In the genomic region with DNA sequence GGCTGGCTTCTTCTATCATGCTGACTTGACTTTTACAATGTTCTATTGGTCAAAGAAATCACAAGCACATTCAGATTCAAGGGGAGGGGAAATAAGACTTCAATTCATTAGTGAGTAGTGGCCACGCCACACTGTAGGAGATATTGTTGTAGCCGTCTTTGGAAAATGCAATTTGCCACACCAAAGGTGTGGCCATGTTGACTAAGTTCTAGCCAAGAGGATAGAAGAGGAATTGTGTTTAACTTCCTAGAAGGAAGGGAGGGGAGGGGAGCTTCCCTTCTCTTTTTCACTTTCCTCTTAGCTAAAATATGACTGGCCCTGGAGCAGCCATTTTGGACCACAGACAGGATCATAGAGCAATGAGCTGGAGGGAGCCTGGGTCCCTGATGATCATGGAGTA, we compare ENCODE assay signal across 20 cellular contexts. TPM values are rescaled to one million over a fixed set of nuclear protein-coding genes. Genes with fewer than 3 reads are reported as not detected.
DNase-seq lines count a peak whose midpoint lies in the region; ATAC-seq, FAIRE-seq and TF ChIP-seq lines count a peak whose summit lies in the region.
"Had no signal": no experiment of that assay in that cellular context is flagged by ENCODE, and none has a peak within 500 bp of the region (broad histone marks: within the 10 kb centered on the region; RNA-seq: fewer than 3 reads in every experiment).

No MANE protein-coding gene starts in this region.

- H3K4me1 Mint-ChIP-seq in GM23338 (peaks cover 11% of the 10 kb centered on the region), endodermal cell (peaks cover 6% of the 10 kb centered on the region), neural progenitor cell (peaks cover 12% of the 10 kb centered on the region)

- H3K9me3 Mint-ChIP-seq in GM23338 (peaks cover 2% of the 10 kb centered on the region), endodermal cell (peaks cover 20% of the 10 kb centered on the region), neural progenitor cell (peaks cover 12% of the 10 kb centered on the region)

- no peaks in the 10 kb centered on the region for H3K9me1 ChIP-seq in K562 (ENCODE audit: control insufficient read depth, insufficient read depth, low read length)

- no peak for DNase-seq in GM23338 (ENCODE audit: low spot score)
- DNase-seq in K562 (ENCODE audit: extremely low read depth in 1 of 4, low spot score in 3 of 4), result no peak
- DNase-seq in endodermal cell, result no peak
- no peak for DNase-seq in neural progenitor cell (ENCODE audit: low spot score)
- no peak for DNase-seq in effector CD8-positive, alpha-beta T cell (lab: John Stamatoyannopoulos, UW)
- DNase-seq in ovary, result no peak
- DNase-seq in pons (ENCODE audit: low spot score), result no peak
- DNase-seq: 8988T; CD4-positive, CD25-positive, alpha-beta regulatory T cell; CD8-positive, alpha-beta memory T cell; COR-L47; DMS 273 treated with DMSO at 0.1 percent for 48 hours; DMS53; DND-41; EL had no signal

- H3F3A ChIP-seq in GM23338 (replicated peaks; ENCODE audit: low read depth) (no peaks in the 10 kb centered on the region), neural progenitor cell (ENCODE audit: low read depth) (peaks cover 16% of the 10 kb centered on the region)

- H3K4me3 ChIP-seq in GM23338 (no peak overlapping the region), K562 (no peak overlapping the region), endodermal cell (ENCODE audit: low read length) (peak overlapping the region; percentile 23), neural progenitor cell (no peak overlapping the region), ovary (no peak overlapping the region)
- H3K4me3 ChIP-seq: BLaER1, GM12878, HAP-1 had no signal

- H3K4me1 ChIP-seq in GM23338 (ENCODE audit: insufficient read depth) (peaks cover 13% of the 10 kb centered on the region), K562 (replicated peaks in 1 of 2; ENCODE audit: control insufficient read depth in 2 of 2, insufficient read depth in 2 of 2, low read length in 2 of 2) (peaks cover 13 to 35% of the 10 kb centered on the region in 2 experiments), endodermal cell (ENCODE audit: control insufficient read depth, insufficient read depth, low read length) (peaks cover 4% of the 10 kb centered on the region), neural progenitor cell (peaks cover 11% of the 10 kb centered on the region), ovary (ENCODE audit: insufficient read depth) (no peaks in the 10 kb centered on the region)

- H3K9me3 ChIP-seq in K562 (replicated peaks; ENCODE audit: control insufficient read depth, insufficient read depth, low read depth, low read length), result peaks cover 4% of the 10 kb centered on the region; the same call in 1 of the 2 replicates
- peaks cover 18% of the 10 kb centered on the region for H3K9me3 ChIP-seq in endodermal cell (ENCODE audit: control insufficient read depth, low read length)
- no peaks in the 10 kb centered on the region for H3K9me3 ChIP-seq in neural progenitor cell (ENCODE audit: low read depth)
- H3K9me3 ChIP-seq in ovary, result no peaks in the 10 kb centered on the region
- H3K9me3 ChIP-seq: HAP-1 had no signal

- H2AFZ ChIP-seq in GM23338 (0 out of 2 replicates have a peak overlapping the region, but pooled peaks have one; percentile 30), K562 (ENCODE audit: low read depth, low read length) (no peak overlapping the region; the same call in 1 of the 2 replicates), neural progenitor cell (replicated peaks) (peak overlapping the region; percentile 8)

- no peak for TF ChIP-seq RAD21 in K562 (CRISPR knock-in tag; conservative IDR thresholded peaks at IDR 0.05 in 1 of 2, IDR thresholded peaks at IDR 0.05 in 1 of 2)

- H3K36me3 ChIP-seq in GM23338 (ENCODE audit: insufficient read depth) (0 out of 2 replicates have a peak, but pooled peaks cover 3% of the 10 kb centered on the region), K562 (ENCODE audit: control insufficient read depth, insufficient read depth, low read length) (no peaks in the 10 kb centered on the region), endodermal cell (ENCODE audit: control insufficient read depth, insufficient read depth, low read length) (no peaks in the 10 kb centered on the region), neural progenitor cell (no peaks in the 10 kb centered on the region), ovary (no peaks in the 10 kb centered on the region)
- H3K36me3 ChIP-seq: BLaER1, HAP-1 had no signal

- POLR2A ChIA-PET in K562 (lab: Yijun Ruan, JAX), result interaction anchor here (1.5 to 1.8 kb wide), 2 partner anchors 8 to 21 kb away, joined by 3 to 6 read pairs; no protein-coding TSS in a partner anchor

- WGBS in K562 (ENCODE audit: insufficient coverage, low coverage, missing lambda C conversion rate), result 84% methylated on average over 2 of the region's 2 CpGs
- WGBS in endodermal cell (ENCODE audit: insufficient coverage in 1 of 2, insufficient read length in 1 of 2), 2 experiments, result 97 to 100% methylated on average over 2 of the region's 2 CpGs
- WGBS in ovary, 3 donors, result 93 to 97% (median 95%) methylated on average over 2 of the region's 2 CpGs

- no peaks in the 10 kb centered on the region for H3K9me2 ChIP-seq in GM23338 (ENCODE audit: insufficient read depth)

- peaks cover 9% of the 10 kb centered on the region for H3K79me2 ChIP-seq in GM23338 (replicated peaks; ENCODE audit: insufficient read depth)
- H3K79me2 ChIP-seq in K562 (ENCODE audit: control insufficient read depth, insufficient read depth, low read length), result peaks cover 15% of the 10 kb centered on the region
- H3K79me2 ChIP-seq in neural progenitor cell (ENCODE audit: low read depth), result peaks cover 9% of the 10 kb centered on the region

- CTCF ChIA-PET in K562 (lab: Yijun Ruan, JAX; ENCODE audit: low intra/inter-chr PET ratio), result no interaction called here

- TF ChIP-seq CTCF in GM23338 (conservative IDR thresholded peaks at IDR 0.05; ENCODE audit: low read depth in 2 of 2) (no peak), K562 (IDR thresholded peaks at IDR 0.05 in 2 of 3, conservative IDR thresholded peaks at IDR 0.05 in 1 of 3; ENCODE audit: insufficient read depth in 2 of 3, low read depth in 1 of 3, low read length in 3 of 3) (no peak), endodermal cell (conservative IDR thresholded peaks at IDR 0.05) (no peak), neural progenitor cell (IDR thresholded peaks at IDR 0.05) (no peak), ovary (IDR thresholded peaks at IDR 0.05) (no peak)

- peaks cover 9% of the 10 kb centered on the region for H3K27me3 Mint-ChIP-seq in GM23338 (ENCODE audit: insufficient read depth, low read depth, poor library complexity)
- H3K27me3 Mint-ChIP-seq in endodermal cell (ENCODE audit: insufficient read depth), result peaks cover 13% of the 10 kb centered on the region
- H3K27me3 Mint-ChIP-seq in neural progenitor cell (ENCODE audit: insufficient read depth, low read depth), result peaks cover 2% of the 10 kb centered on the region

- H3K27ac Mint-ChIP-seq in GM23338 (no peak overlapping the region), endodermal cell (no peak overlapping the region), neural progenitor cell (no peak overlapping the region)
- H3K27ac Mint-ChIP-seq: CD4-positive, CD25-positive, alpha-beta regulatory T cell had no signal

- in situ Hi-C loops in K562 (cut with MboI), result no loop called here

- no peak overlapping the region for H3K4me3 Mint-ChIP-seq in GM23338
- no peak overlapping the region for H3K4me3 Mint-ChIP-seq in endodermal cell
- no peak overlapping the region for H3K4me3 Mint-ChIP-seq in neural progenitor cell

- no peak for TF ChIP-seq POLR2A in K562 (conservative IDR thresholded peaks at IDR 0.05)
- no peak for TF ChIP-seq POLR2A in ovary (IDR thresholded peaks at IDR 0.05)

- H3K36me3 Mint-ChIP-seq in GM23338 (ENCODE audit: low read depth) (peaks cover 2% of the 10 kb centered on the region; the same call in 1 of the 3 replicates), endodermal cell (ENCODE audit: low read depth) (no peaks in the 10 kb centered on the region), neural progenitor cell (peaks cover 2% of the 10 kb centered on the region)
- H3K36me3 Mint-ChIP-seq: CD4-positive, CD25-positive, alpha-beta regulatory T cell had no signal

- intact Hi-C loops in K562 (cut with micrococcal nuclease) (loop anchor here (10.0 kb wide), 1 partner anchor 176 kb away; a partner anchor contains a TSS), ovary (cut with DNase I) (loop anchor here in 1 of 4 donors (10.0 kb wide), 1 partner anchor 376 kb away; a partner anchor contains a TSS)

- H3K27me3 ChIP-seq in GM23338 (ENCODE audit: insufficient read depth) (peaks cover 5% of the 10 kb centered on the region), K562 (ENCODE audit: control insufficient read depth in 2 of 2, insufficient read depth in 2 of 2, low read length in 2 of 2) (no peaks in the 10 kb centered on the region), endodermal cell (ENCODE audit: control insufficient read depth, insufficient read depth, low read length, poor library complexity, severe bottlenecking) (peaks cover 9% of the 10 kb centered on the region), neural progenitor cell (no peaks in the 10 kb centered on the region), ovary (no peaks in the 10 kb centered on the region)

- TF ChIP-seq EP300 in K562 (IDR thresholded peaks at IDR 0.05; ENCODE audit: low read length), result no peak
- TF ChIP-seq EP300 in ovary (IDR thresholded peaks at IDR 0.05), result no peak

- ATAC-seq in GM23338 (no peak), K562 (no peak)
- ATAC-seq: GM12878 had no signal

- no peak for FAIRE-seq in K562 (lab: Jason Lieb, UNC)
- FAIRE-seq: GM12878, GM19239 had no signal

- BruUV-seq in K562 (replicated peaks; lab: Mats Ljungman, UMichigan), result no TSS peak

- no peaks in the 10 kb centered on the region for H4K20me1 ChIP-seq in GM23338 (replicated peaks; ENCODE audit: insufficient read depth)
- no peaks in the 10 kb centered on the region; the same call in 1 of the 2 replicates for H4K20me1 ChIP-seq in K562 (replicated peaks; ENCODE audit: control insufficient read depth, insufficient read depth, low read length)
- H4K20me1 ChIP-seq in neural progenitor cell (ENCODE audit: low read depth), result no peaks in the 10 kb centered on the region
- H4K20me1 ChIP-seq: BLaER1 had no signal

- no peak overlapping the region for H3K4me2 ChIP-seq in GM23338
- H3K4me2 ChIP-seq in K562 (ENCODE audit: insufficient read depth, low read length), result no peak overlapping the region
- no peak overlapping the region for H3K4me2 ChIP-seq in neural progenitor cell
- H3K4me2 ChIP-seq: BLaER1 had no signal

- H3K27ac ChIP-seq in GM23338 (ENCODE audit: low read depth) (no peak overlapping the region), K562 (ENCODE audit: extremely low read depth, low read depth, low read length) (no peak overlapping the region), endodermal cell (ENCODE audit: low read depth, low read length) (no peak overlapping the region), neural progenitor cell (no peak overlapping the region), ovary (no peak overlapping the region)
- H3K27ac ChIP-seq: BLaER1 had no signal

- H3K9ac ChIP-seq in K562 (ENCODE audit: insufficient read depth in 1 of 2, low read depth in 2 of 2, low read length in 2 of 2) (no peak overlapping the region), endodermal cell (ENCODE audit: extremely low read depth, low read length, poor library complexity, severe bottlenecking) (no peak overlapping the region), neural progenitor cell (no peak overlapping the region)
- H3K9ac ChIP-seq: BLaER1 had no signal

RNA-seq across cellular contexts. Expression of a gene that starts 3.4 kb away (rescaled TPM):
- total RNA-seq in GM23338 (2014; rRNA removed; shearing (Covaris generic)), result 48.8 and 53.6 TPM in 2 replicates
- 50.6 and 76.8 TPM in 2 replicates for polyA plus RNA-seq in GM23338 (2016; fragmentation: Nextera tagmentation; extraction: Ambion mirVana)
- total RNA-seq in K562 (2011; cell fraction: chromatin; rRNA removed; ENCODE audit: low replicate concordance), result 16.3 and 57.4 TPM in 2 replicates
- 14.3 and 18.3 TPM in 2 replicates for total RNA-seq in K562 (2011; cell fraction: nucleolus; rRNA removed)
- total RNA-seq in K562 (2011; cell fraction: nucleoplasm; rRNA removed), result 31.1 and 47.5 TPM in 2 replicates
- 107 and 108 TPM in 2 replicates for total RNA-seq in K562 (2014; rRNA removed)
- total RNA-seq in K562 (2014; rRNA removed; fragmentation: Illumina TruSeq; extraction: Trizol), result 156 and 172 TPM in 2 replicates
- 131 and 138 TPM in 2 replicates for total RNA-seq in K562 (2015; rRNA removed; fragmentation: Illumina TruSeq; extraction: Trizol)
- total RNA-seq in K562 (2021), result 115 and 129 TPM in 2 replicates
- 122 and 173 TPM in 2 replicates for polyA plus RNA-seq in K562 (2011; rRNA removed)
- 29.4 and 57.2 TPM in 2 replicates for polyA plus RNA-seq in K562 (2011; cell fraction: cytosol; rRNA removed)
- polyA plus RNA-seq in K562 (2011; cell fraction: nucleus; rRNA removed), result 17.3 and 27.3 TPM in 2 replicates
- polyA plus RNA-seq in K562 (2012), result 79.6 and 100 TPM in 2 replicates
- polyA plus RNA-seq in K562 (2014; fragmentation: Illumina TruSeq; extraction: Trizol), result 117 and 140 TPM in 2 replicates
- polyA plus RNA-seq in K562 (2014; fragmentation: Nextera tagmentation; extraction: Ambion mirVana), result 10 to 100 TPM; 59.0 to 65.4 TPM
- polyA plus RNA-seq in K562 (2014; rRNA removed), result 77.1 and 86.2 TPM in 2 replicates
- 205 and 212 TPM in 2 replicates for polyA minus RNA-seq in K562 (2011; rRNA and poly(A)+ RNA removed)
- 96.1 and 101 TPM in 2 replicates for polyA minus RNA-seq in K562 (2011; cell fraction: cytosol; rRNA and poly(A)+ RNA removed)
- 19.3 and 36.1 TPM in 2 replicates for polyA minus RNA-seq in K562 (2011; cell fraction: nucleus; rRNA and poly(A)+ RNA removed)
- 10 to 100 TPM in 1 of 2 donors, 1 to 10 TPM in 1; 7.3 to 10.2 TPM for total RNA-seq in endodermal cell
- polyA plus RNA-seq in endodermal cell (2013, experiment 1 of 2), result 15.0 TPM
- 14.4 TPM for polyA plus RNA-seq in endodermal cell (2013, experiment 2 of 2)
- total RNA-seq in neural progenitor cell (ENCODE audit: low replicate concordance), result 29.1 and 43.4 TPM in 2 replicates
- 10 to 100 TPM; 31.7 to 58.4 (median 43.7) TPM for total RNA-seq in ovary
- 10 to 100 TPM; 24.2 to 84.9 TPM for polyA plus RNA-seq in ovary
- total RNA-seq: HT-29 had no signal
